In genomic region chr6:113858067-113858604, GRCh38 we compare ENCODE assay signal across 8 cellular contexts. TPM values are rescaled to one million over a fixed set of nuclear protein-coding genes. Genes with fewer than 3 reads are reported as not detected.
A peak's percentile ranks its signal among the peaks of the same experiment; 100 is the strongest.
DNase-seq lines count a peak whose midpoint lies in the region; ATAC-seq lines count a peak whose summit lies in the region.

No MANE protein-coding gene starts in this region.

- peak in 1 of 2 donors; percentile 20 for ATAC-seq in right cardiac atrium
- peak; percentile 42 for ATAC-seq in sciatic nerve
- no peak for ATAC-seq in HG03457 (IDR thresholded peaks at IDR 0.05; ENCODE audit: unreplicated experiment)

- CTCF ChIA-PET in activated naive CD4-positive, alpha-beta T cell treated with anti-CD3 and anti-CD28 coated beads, Interleukin-2, amount 10 ng/mL, durations not matched to agents 7 days and 5 days (lab: Charles Lee), result interaction anchor here (1.2 to 3.2 kb wide), 3 partner anchors 10 to 1079 kb away, joined by 4 to 16 read pairs (median 5); no protein-coding TSS in a partner anchor

- H3K36me3 Mint-ChIP-seq in activated naive CD4-positive, alpha-beta T cell treated with anti-CD3 and anti-CD28 coated beads, Interleukin-2, amount 10 ng/mL, durations not matched to agents 7 days and 5 days, result peaks cover 4% of the 10 kb centered on the region

- no peak for DNase-seq in activated naive CD4-positive, alpha-beta T cell treated with anti-CD3 and anti-CD28 coated beads, Interleukin-2, amount 10 ng/mL, durations not matched to agents 7 days and 5 days
- DNase-seq in activated naive CD4-positive, alpha-beta T cell treated with Interleukin-2 at 50 U/mL for 16 hours, result no peak
- DNase-seq in NCI-H2107 (lab: John Stamatoyannopoulos, UW), result peak; percentile 37
- peak; percentile 27 to 78 (median 67) for DNase-seq in right cardiac atrium
- peak; percentile 78 for DNase-seq in sciatic nerve (ENCODE audit: low spot score)
- no peak for DNase-seq in stimulated activated CD4-positive, alpha-beta T cell treated with anti-CD3 and anti-CD28 coated beads, Interleukin-4, amount 100 ng/mL, for 24 hours

- H3K4me3 ChIP-seq in right cardiac atrium (ENCODE audit: low read length), result peak overlapping the region; percentile 97

- intact Hi-C loops in right cardiac atrium (cut with DNase I) (loop anchor here in 3 of 4 donors (5.0 to 10.0 kb wide), 4 partner anchors 293 to 1073 kb away; no protein-coding TSS in a partner anchor), sciatic nerve (cut with DNase I) (no loop called here)

- 0% methylated on average over 24 to 25 of the region's 25 CpGs for WGBS in adipose tissue, 3 donors
- under 1% methylated on average over 25 of the region's 25 CpGs for WGBS in right cardiac atrium

- no peak overlapping the region for H3K4me3 Mint-ChIP-seq in activated naive CD4-positive, alpha-beta T cell treated with anti-CD3 and anti-CD28 coated beads, Interleukin-2, amount 10 ng/mL, durations not matched to agents 7 days and 5 days

- no peaks in the 10 kb centered on the region for H3K27me3 ChIP-seq in right cardiac atrium (ENCODE audit: control insufficient read depth, insufficient read depth)

- H3K9me3 ChIP-seq in right cardiac atrium (ENCODE audit: control insufficient read depth, low read length), result no peaks in the 10 kb centered on the region

- peaks cover 13% of the 10 kb centered on the region for H3K27me3 Mint-ChIP-seq in activated naive CD4-positive, alpha-beta T cell treated with anti-CD3 and anti-CD28 coated beads, Interleukin-2, amount 10 ng/mL, durations not matched to agents 7 days and 5 days

- H3K4me1 Mint-ChIP-seq in activated naive CD4-positive, alpha-beta T cell treated with anti-CD3 and anti-CD28 coated beads, Interleukin-2, amount 10 ng/mL, durations not matched to agents 7 days and 5 days, result peaks cover 24% of the 10 kb centered on the region

- peak overlapping the region; percentile 71 for H3K27ac Mint-ChIP-seq in activated naive CD4-positive, alpha-beta T cell treated with anti-CD3 and anti-CD28 coated beads, Interleukin-2, amount 10 ng/mL, durations not matched to agents 7 days and 5 days

- no peaks in the 10 kb centered on the region for H3K9me3 Mint-ChIP-seq in activated naive CD4-positive, alpha-beta T cell treated with anti-CD3 and anti-CD28 coated beads, Interleukin-2, amount 10 ng/mL, durations not matched to agents 7 days and 5 days

- peak overlapping the region; percentile 88 for H3K27ac ChIP-seq in adipose tissue (ENCODE audit: low read depth, low read length)
- peak overlapping the region; percentile 87 for H3K27ac ChIP-seq in right cardiac atrium (ENCODE audit: low read length)

- no peaks in the 10 kb centered on the region for H3K4me1 ChIP-seq in right cardiac atrium (ENCODE audit: control insufficient read depth, insufficient read depth, low read length)

RNA-seq across cellular contexts. Expression of gene MARCKS, which starts 1.0 kb away (rescaled TPM):
- polyA plus RNA-seq in adipose tissue (10 to 100 TPM; 14.2 to 35.2 (median 15.0) TPM), right cardiac atrium (11.0 TPM)
- total RNA-seq in right cardiac atrium (10 to 100 TPM; 18.4 to 28.9 (median 23.6) TPM), sciatic nerve (199 TPM)

Comparison
In these comparisons a context has a peak if more than half of its experiments do, and no peak if none do; other contexts are left out.
1. DNase-seq: peak in NCI-H2107 (single experiment), right cardiac atrium (3 of 3) and sciatic nerve (single experiment); none in activated naive CD4-positive, alpha-beta T cell treated with anti-CD3 and anti-CD28 coated beads, Interleukin-2, amount 10 ng/mL, durations not matched to agents 7 days and 5 days (single experiment), activated naive CD4-positive, alpha-beta T cell treated with Interleukin-2 at 50 U/mL for 16 hours (single experiment) and stimulated activated CD4-positive, alpha-beta T cell treated with anti-CD3 and anti-CD28 coated beads, Interleukin-4, amount 100 ng/mL, for 24 hours (single experiment).